ENCODE assay signal across 11 cellular contexts in the genomic region with DNA sequence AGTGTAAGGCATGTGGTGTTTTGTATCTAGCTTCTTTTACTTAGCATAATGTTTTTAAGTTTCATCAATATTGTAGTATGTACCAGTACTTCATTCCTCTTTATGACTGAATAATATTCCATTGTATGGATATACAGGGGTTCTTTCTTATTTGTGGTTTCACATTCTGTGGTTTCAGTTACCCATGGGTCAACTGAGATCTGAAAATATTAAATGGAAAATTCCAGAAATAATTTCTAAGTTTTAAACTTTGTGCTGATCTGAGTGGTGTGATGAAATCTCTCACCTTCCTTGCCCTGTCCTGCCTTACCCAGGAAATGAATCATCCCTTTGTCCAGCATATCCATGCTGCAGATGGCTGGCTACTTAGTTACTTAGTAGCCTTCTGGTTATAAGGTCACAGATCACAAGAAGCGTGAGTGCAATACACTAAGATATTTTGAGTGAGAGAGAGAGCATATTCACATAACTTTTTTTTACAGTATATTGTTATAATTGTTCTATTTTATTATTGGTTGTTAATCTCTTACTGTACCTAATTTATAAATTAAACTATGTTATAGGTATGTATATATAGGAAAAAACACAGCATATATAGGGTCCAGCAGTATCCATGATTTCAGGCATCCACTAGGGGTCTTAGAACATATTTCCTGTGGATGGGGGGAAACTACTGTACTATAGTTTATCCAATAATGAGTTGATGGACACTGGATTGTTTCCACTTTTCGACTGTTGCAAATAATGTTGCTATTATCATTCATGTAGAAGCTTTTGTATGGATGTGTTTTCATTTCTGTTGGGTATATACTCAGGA. TPM values are rescaled to one million over a fixed set of nuclear protein-coding genes. Genes with fewer than 3 reads are reported as not detected.
A peak's percentile ranks its signal among the peaks of the same experiment; 100 is the strongest.
DNase-seq lines count a peak whose midpoint lies in the region; ATAC-seq and TF ChIP-seq lines count a peak whose summit lies in the region.
"Had no signal": no experiment of that assay in that cellular context is flagged by ENCODE, and none has a peak within 500 bp of the region (broad histone marks: within the 10 kb centered on the region; RNA-seq: fewer than 3 reads in every experiment).

No MANE protein-coding gene starts in this region.

- CTCF ChIA-PET in HCT116 (lab: Charles Lee) (no interaction called here), RWPE1 (lab: Yijun Ruan, JAX) (interaction anchor here (0.9 kb wide), 1 partner anchor 9 kb away, joined by 3 read pairs; no protein-coding TSS in a partner anchor)

- TF ChIP-seq POLR2A in HCT116 (IDR thresholded peaks at IDR 0.05; ENCODE audit: borderline replicate concordance, extremely low read depth, insufficient read depth, insufficient read length) = no peak

- intact Hi-C loops in HCT116 (cut with micrococcal nuclease) (no loop called here), psoas muscle (cut with DNase I) (no loop called here)

- no peaks in the 10 kb centered on the region for H3K9me2 ChIP-seq in HCT116 (ENCODE audit: insufficient read depth)

- H2AFZ ChIP-seq in HCT116 (ENCODE audit: low read depth, low read length, poor library complexity, severe bottlenecking) = no peak overlapping the region

- WGBS in psoas muscle, 3 donors = 73 to 82% (median 81%) methylated on average over 2 of the region's 2 CpGs

- no peak overlapping the region; the same call in 1 of the 2 replicates for H3K27ac ChIP-seq in HCT116 (ENCODE audit: low read depth, low read length)
- no peak overlapping the region for H3K27ac ChIP-seq in RWPE1
- peak overlapping the region; percentile 4 for H3K27ac ChIP-seq in psoas muscle

- no peaks in the 10 kb centered on the region for H3K9me3 ChIP-seq in HCT116 (ENCODE audit: control insufficient read depth in 1 of 2, insufficient read depth in 1 of 2, low read depth in 1 of 2, low read length in 2 of 2)
- no peaks in the 10 kb centered on the region for H3K9me3 ChIP-seq in psoas muscle

- peaks cover 72% of the 10 kb centered on the region for H3K79me2 ChIP-seq in HCT116 (ENCODE audit: insufficient read depth, low read length)

- H3K27me3 ChIP-seq in HCT116 (ENCODE audit: insufficient read depth, low read length) (no peaks in the 10 kb centered on the region), psoas muscle (ENCODE audit: insufficient read depth in 3 of 3, low read length in 2 of 3) (no peaks in the 10 kb centered on the region)

- RAD21 ChIA-PET in HCT116 (lab: Charles Lee; ENCODE audit: low non-redundant PET in 1 of 2, low total read pairs in 2 of 2, uncharacterized antibody in 2 of 2, unreplicated experiment in 2 of 2) = no interaction called here

- H3K36me3 ChIP-seq in HCT116 (ENCODE audit: control insufficient read depth in 1 of 2, insufficient read depth in 2 of 2, low read length in 2 of 2) = 0 out of 4 replicates have a peak, but pooled peaks cover 0 to 3% of the 10 kb centered on the region in 2 experiments
- peaks cover 0 to 16% of the 10 kb centered on the region in 2 donors for H3K36me3 ChIP-seq in psoas muscle (ENCODE audit: insufficient read depth in 1 of 2, low read depth in 1 of 2)

- no peak for TF ChIP-seq RAD21 in HCT116 (IDR thresholded peaks at IDR 0.05; ENCODE audit: low read depth)

- H3K4me1 ChIP-seq in HCT116 (ENCODE audit: control insufficient read depth in 1 of 2, insufficient read depth in 2 of 2, low read length in 2 of 2) (peaks cover 14 to 44% of the 10 kb centered on the region in 2 experiments), psoas muscle (peaks cover 40% of the 10 kb centered on the region)

- ATAC-seq in HCT116 = peak; percentile 84
- peak; percentile 85 to 98 (median 94) for ATAC-seq in psoas muscle
- no peak for ATAC-seq in HG03432 (IDR thresholded peaks at IDR 0.05; ENCODE audit: unreplicated experiment)
- ATAC-seq in GM21737 (IDR thresholded peaks at IDR 0.05; ENCODE audit: unreplicated experiment) = no peak

- H3K4me2 ChIP-seq in HCT116 (ENCODE audit: low read length) = peak overlapping the region; percentile 60

- no TSS peak for BruUV-seq in HCT116 (replicated peaks; lab: Mats Ljungman, UMichigan)

- DNase-seq in HCT116 (ENCODE audit: low read depth, low spot score) (peak; percentile 68), RWPE1 (ENCODE audit: low spot score) (peak; percentile 12), fibroblast of mammary gland (ENCODE audit: low read depth) (peak; percentile 80), psoas muscle (no peak), NCI-H748 (lab: John Stamatoyannopoulos, UW; ENCODE audit: unreplicated experiment) (no peak), AG08396 (ENCODE audit: low spot score) (no peak)
- DNase-seq: effector CD8-positive, alpha-beta T cell had no signal

- no peak overlapping the region for H3K9ac ChIP-seq in HCT116 (ENCODE audit: low read length)

- H3K4me3 ChIP-seq in HCT116 (replicated peaks in 1 of 2; ENCODE audit: low read depth in 1 of 2, low read length in 2 of 2) (peak overlapping the region in 1 of 2 experiments; percentile 10; a peak in 2 of 4 replicates), fibroblast of mammary gland (ENCODE audit: control insufficient read depth, low read depth, low read length) (no peak overlapping the region), psoas muscle (no peak overlapping the region)

- POLR2A ChIA-PET in HCT116 (lab: Charles Lee) = no interaction called here
- POLR2A ChIA-PET in RWPE1 (lab: Yijun Ruan, JAX; ENCODE audit: low non-redundant PET) = no interaction called here

- H4K20me1 ChIP-seq in HCT116 (ENCODE audit: insufficient read depth) = no peaks in the 10 kb centered on the region

- TF ChIP-seq CTCF in HCT116 (IDR thresholded peaks at IDR 0.05 in 2 of 3, conservative IDR thresholded peaks at IDR 0.05 in 1 of 3; ENCODE audit: borderline replicate concordance in 1 of 3, insufficient read depth in 1 of 3, low read depth in 2 of 3, low read length in 2 of 3) = no peak; a peak in 1 of 6 replicates
- TF ChIP-seq CTCF in RWPE1 (conservative IDR thresholded peaks at IDR 0.05; ENCODE audit: low read depth) = no peak
- TF ChIP-seq CTCF in fibroblast of mammary gland (conservative IDR thresholded peaks at IDR 0.05; ENCODE audit: control insufficient read depth, insufficient read depth, low read depth, low read length) = no peak
- TF ChIP-seq CTCF in psoas muscle (IDR thresholded peaks at IDR 0.05) = no peak

TF ChIP-seq in HCT116, 20 proteins besides CTCF, POLR2A, EP300 and RAD21:
- peak; percentile 76 for TF ChIP-seq SP1 (IDR thresholded peaks at IDR 0.05; ENCODE audit: low read depth)
- TF ChIP-seq EGR1 (IDR thresholded peaks at IDR 0.05; ENCODE audit: low read depth) = 0 out of 2 replicates have a peak, but pooled peaks have one; percentile 24
- peak; percentile 91 for TF ChIP-seq CEBPB (IDR thresholded peaks at IDR 0.05; ENCODE audit: low read depth)
- TF ChIP-seq FOSL1 (IDR thresholded peaks at IDR 0.05; ENCODE audit: low read depth) = peak; percentile 71
- peak; percentile 36; the same call in 1 of the 2 replicates for TF ChIP-seq POLR2AphosphoS5 (IDR thresholded peaks at IDR 0.05; ENCODE audit: low read depth, low read length)
- TF ChIP-seq JUND (IDR thresholded peaks at IDR 0.05) = peak; percentile 67
- TF ChIP-seq, protein P1, sequence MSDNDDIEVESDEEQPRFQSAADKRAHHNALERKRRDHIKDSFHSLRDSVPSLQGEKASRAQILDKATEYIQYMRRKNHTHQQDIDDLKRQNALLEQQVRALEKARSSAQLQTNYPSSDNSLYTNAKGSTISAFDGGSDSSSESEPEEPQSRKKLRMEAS (IDR thresholded peaks at IDR 0.05) = peak; percentile 43; the same call in 1 of the 2 replicates
- TF ChIP-seq, protein P2, sequence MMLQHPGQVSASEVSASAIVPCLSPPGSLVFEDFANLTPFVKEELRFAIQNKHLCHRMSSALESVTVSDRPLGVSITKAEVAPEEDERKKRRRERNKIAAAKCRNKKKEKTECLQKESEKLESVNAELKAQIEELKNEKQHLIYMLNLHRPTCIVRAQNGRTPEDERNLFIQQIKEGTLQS (IDR thresholded peaks at IDR 0.05) = peak; percentile 31; the same call in 1 of the 2 replicates
- no peak for TF ChIP-seq YY1 (IDR thresholded peaks at IDR 0.05; ENCODE audit: extremely low read depth, insufficient replicate concordance, low read depth, low read length)
- TF ChIP-seq, protein P3, sequence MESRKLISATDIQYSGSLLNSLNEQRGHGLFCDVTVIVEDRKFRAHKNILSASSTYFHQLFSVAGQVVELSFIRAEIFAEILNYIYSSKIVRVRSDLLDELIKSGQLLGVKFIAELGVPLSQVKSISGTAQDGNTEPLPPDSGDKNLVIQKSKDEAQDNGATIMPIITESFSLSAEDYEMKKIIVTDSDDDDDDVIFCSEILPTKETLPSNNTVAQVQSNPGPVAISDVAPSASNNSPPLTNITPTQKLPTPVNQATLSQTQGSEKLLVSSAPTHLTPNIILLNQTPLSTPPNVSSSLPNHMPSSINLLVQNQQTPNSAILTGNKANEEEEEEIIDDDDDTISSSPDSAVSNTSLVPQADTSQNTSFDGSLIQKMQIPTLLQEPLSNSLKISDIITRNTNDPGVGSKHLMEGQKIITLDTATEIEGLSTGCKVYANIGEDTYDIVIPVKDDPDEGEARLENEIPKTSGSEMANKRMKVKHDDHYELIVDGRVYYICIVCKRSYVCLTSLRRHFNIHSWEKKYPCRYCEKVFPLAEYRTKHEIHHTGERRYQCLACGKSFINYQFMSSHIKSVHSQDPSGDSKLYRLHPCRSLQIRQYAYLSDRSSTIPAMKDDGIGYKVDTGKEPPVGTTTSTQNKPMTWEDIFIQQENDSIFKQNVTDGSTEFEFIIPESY (IDR thresholded peaks at IDR 0.05; ENCODE audit: extremely low read depth, insufficient replicate concordance, low read length) = no peak
- TF ChIP-seq CBX3 (IDR thresholded peaks at IDR 0.05; ENCODE audit: low read depth) = peak; percentile 63; the same call in 1 of the 2 replicates

RNA-seq across cellular contexts. Expression of a gene that starts 59.6 kb away (rescaled TPM):
- 0.07 TPM for total RNA-seq in HCT116 (2021; ENCODE audit: unreplicated experiment)
- 0.29 and 0.35 TPM in 2 replicates for polyA plus RNA-seq in HCT116 (2012)
- not detected for total RNA-seq in psoas muscle
- not detected for polyA plus RNA-seq in psoas muscle
- total RNA-seq: mucosa of gallbladder; T-helper 2 cell treated with Interferon-gamma antibody and Interleukin-4, amounts not matched to agents 100 ng/mL and 5 ng/mL, for 36 hours had no signal

Comparison
In these comparisons a context has a peak if more than half of its experiments do, and no peak if none do; other contexts are left out.
1. ATAC-seq: peak in HCT116 (single experiment) and psoas muscle (4 of 4); none in HG03432 (single experiment) and GM21737 (single experiment).
2. DNase-seq: peak in HCT116 (single experiment), RWPE1 (single experiment) and fibroblast of mammary gland (single experiment); none in psoas muscle (0 of 2), NCI-H748 (single experiment) and AG08396 (single experiment).